ENCODE assay signal across 1 cellular context in genomic region chr16:87391324-87391949, GRCh38.
TF ChIP-seq lines count a peak whose summit lies in the region.

No MANE protein-coding gene starts in this region.

TF ChIP-seq in GM23338, 12 proteins besides CTCF, POLR2A, EP300 and RAD21 (continued from another document):
- TF ChIP-seq ZNF462 (CRISPR knock-in tag; IDR thresholded peaks at IDR 0.05) (no peak), ZNF114 (CRISPR knock-in tag; IDR thresholded peaks at IDR 0.05) (no peak), NANOG (IDR thresholded peaks at IDR 0.05; ENCODE audit: borderline replicate concordance) (no peak)
